16 cellular contexts compared by ENCODE assay signal in genomic region chrX:9706426-9706825, GRCh38. TPM values are rescaled to one million over a fixed set of nuclear protein-coding genes. Genes with fewer than 3 reads are reported as not detected.
DNase-seq lines count a peak whose midpoint lies in the region; TF ChIP-seq lines count a peak whose summit lies in the region.
"Had no signal": no experiment of that assay in that cellular context is flagged by ENCODE, and none has a peak within 500 bp of the region (broad histone marks: within the 10 kb centered on the region; RNA-seq: fewer than 3 reads in every experiment).

No MANE protein-coding gene starts in this region.

- WGBS in endodermal cell (ENCODE audit: insufficient coverage in 1 of 2, insufficient read length in 1 of 2), 2 experiments: 71% methylated on average over 5 of the region's 5 CpGs; no CpG with 5 or more reads in 1 of the 2 experiments

- H3K36me3 Mint-ChIP-seq in endodermal cell (ENCODE audit: low read depth) (peaks cover 54% of the 10 kb centered on the region), nephron progenitor cell (ENCODE audit: low read depth) (peaks cover 89% of the 10 kb centered on the region)

- peaks cover 3% of the 10 kb centered on the region; the same call in 1 of the 2 replicates for H3K4me1 ChIP-seq in SJCRH30
- no peaks in the 10 kb centered on the region for H3K4me1 ChIP-seq in endodermal cell (ENCODE audit: control insufficient read depth, insufficient read depth, low read length)

- TF ChIP-seq CTCF in endodermal cell (conservative IDR thresholded peaks at IDR 0.05) (no peak), nephron progenitor cell (IDR thresholded peaks at IDR 0.05) (no peak), foreskin fibroblast (IDR thresholded peaks at IDR 0.05; ENCODE audit: low read depth, low read length) (no peak)

- peaks cover 3% of the 10 kb centered on the region; the same call in 1 of the 2 replicates for H3K9me3 ChIP-seq in SJCRH30 (replicated peaks)
- no peaks in the 10 kb centered on the region for H3K9me3 ChIP-seq in endodermal cell (ENCODE audit: control insufficient read depth, low read length)
- H3K9me3 ChIP-seq: HAP-1 had no signal

- H3K4me3 Mint-ChIP-seq in endodermal cell (no peak overlapping the region), nephron progenitor cell (no peak overlapping the region)
- H3K4me3 Mint-ChIP-seq: CD14-positive monocyte; CD8-positive, alpha-beta memory T cell; GM23338 had no signal

- H3K27ac ChIP-seq in SJCRH30 (no peak overlapping the region), endodermal cell (ENCODE audit: low read depth, low read length) (no peak overlapping the region)

- H3K36me3 ChIP-seq in SJCRH30 (peaks cover 38% of the 10 kb centered on the region), endodermal cell (ENCODE audit: control insufficient read depth, insufficient read depth, low read length) (peaks cover 8% of the 10 kb centered on the region)

- H3K27me3 Mint-ChIP-seq in endodermal cell (ENCODE audit: insufficient read depth) (no peaks in the 10 kb centered on the region), nephron progenitor cell (ENCODE audit: low read depth, poor library complexity) (peaks cover 4% of the 10 kb centered on the region)
- H3K27me3 Mint-ChIP-seq: CD8-positive, alpha-beta memory T cell had no signal

- DNase-seq in ELF-1 (ENCODE audit: low read depth, low spot score) (peak; percentile 26), SJCRH30 (peak; percentile 15 to 34), endodermal cell (no peak), nephron progenitor cell (no peak), DMS 273 (lab: John Stamatoyannopoulos, UW; ENCODE audit: unreplicated experiment) (no peak), foreskin fibroblast (no peak), mesenteric fat pad (ENCODE audit: low spot score) (no peak)
- DNase-seq in activated naive CD4-positive, alpha-beta T cell treated with anti-CD3 and anti-CD28 coated beads, Interleukin-2, amount 50 U/mL, for 16 hours: no peak
- DNase-seq: CD8-positive, alpha-beta memory T cell; DMS 273 treated with DMSO at 0.1 percent for 48 hours; DMS79; KBM-7 had no signal

- no peak overlapping the region for H3K9ac ChIP-seq in endodermal cell (ENCODE audit: extremely low read depth, low read length, poor library complexity, severe bottlenecking)

- no peaks in the 10 kb centered on the region for H3K27me3 ChIP-seq in SJCRH30
- no peaks in the 10 kb centered on the region for H3K27me3 ChIP-seq in endodermal cell (ENCODE audit: control insufficient read depth, insufficient read depth, low read length, poor library complexity, severe bottlenecking)

- H3K4me1 Mint-ChIP-seq in endodermal cell (peaks cover 2% of the 10 kb centered on the region), nephron progenitor cell (peaks cover 15% of the 10 kb centered on the region)

- H3K9me3 Mint-ChIP-seq in endodermal cell (peaks cover 66% of the 10 kb centered on the region), nephron progenitor cell (peaks cover 49% of the 10 kb centered on the region)
- H3K9me3 Mint-ChIP-seq: GM23338 had no signal

- H3K4me3 ChIP-seq in SJCRH30 (no peak overlapping the region), endodermal cell (ENCODE audit: low read length) (no peak overlapping the region), foreskin fibroblast (ENCODE audit: low read depth in 1 of 2, low read length in 2 of 2) (no peak overlapping the region)
- H3K4me3 ChIP-seq: GM23338, HAP-1 had no signal

- H3K27ac Mint-ChIP-seq in endodermal cell (peak overlapping the region; percentile 44), nephron progenitor cell (peak overlapping the region; percentile 39)
- H3K27ac Mint-ChIP-seq: GM23338 had no signal

RNA-seq across cellular contexts. Expression of gene GPR143, which starts 59.2 kb away (rescaled TPM):
- total RNA-seq in SJCRH30 (2014; rRNA removed; shearing (Covaris generic)): not detected in 2 replicates
- total RNA-seq in endodermal cell (10 to 100 TPM; 11.7 to 13.5 TPM), mesenteric fat pad (not detected)
- 4.4 TPM for polyA plus RNA-seq in endodermal cell (2013, experiment 1 of 2)
- polyA plus RNA-seq in endodermal cell (2013, experiment 2 of 2): 4.3 TPM
- total RNA-seq: CD8-positive, alpha-beta memory T cell had no signal
- polyA plus RNA-seq: BJ, CD14-positive monocyte had no signal

Comparison
In these comparisons a context has a peak if more than half of its experiments do, and no peak if none do; other contexts are left out.
1. DNase-seq: peak in ELF-1 (single experiment) and SJCRH30 (2 of 2); none in endodermal cell (single experiment), nephron progenitor cell (single experiment), DMS 273 (single experiment), activated naive CD4-positive, alpha-beta T cell treated with anti-CD3 and anti-CD28 coated beads, Interleukin-2, amount 50 U/mL, for 16 hours (single experiment), foreskin fibroblast (0 of 2) and mesenteric fat pad (single experiment).
2. RNA of gene GPR143, which starts 59.2 kb away (total RNA-seq): 11.7 to 13.5 TPM in endodermal cell; not detected in mesenteric fat pad (single experiment) and not detected in SJCRH30; every median in the first group is over 10 times any median in the second.